Comparison of ENCODE assay signal across 8 cellular contexts in the genomic region with DNA sequence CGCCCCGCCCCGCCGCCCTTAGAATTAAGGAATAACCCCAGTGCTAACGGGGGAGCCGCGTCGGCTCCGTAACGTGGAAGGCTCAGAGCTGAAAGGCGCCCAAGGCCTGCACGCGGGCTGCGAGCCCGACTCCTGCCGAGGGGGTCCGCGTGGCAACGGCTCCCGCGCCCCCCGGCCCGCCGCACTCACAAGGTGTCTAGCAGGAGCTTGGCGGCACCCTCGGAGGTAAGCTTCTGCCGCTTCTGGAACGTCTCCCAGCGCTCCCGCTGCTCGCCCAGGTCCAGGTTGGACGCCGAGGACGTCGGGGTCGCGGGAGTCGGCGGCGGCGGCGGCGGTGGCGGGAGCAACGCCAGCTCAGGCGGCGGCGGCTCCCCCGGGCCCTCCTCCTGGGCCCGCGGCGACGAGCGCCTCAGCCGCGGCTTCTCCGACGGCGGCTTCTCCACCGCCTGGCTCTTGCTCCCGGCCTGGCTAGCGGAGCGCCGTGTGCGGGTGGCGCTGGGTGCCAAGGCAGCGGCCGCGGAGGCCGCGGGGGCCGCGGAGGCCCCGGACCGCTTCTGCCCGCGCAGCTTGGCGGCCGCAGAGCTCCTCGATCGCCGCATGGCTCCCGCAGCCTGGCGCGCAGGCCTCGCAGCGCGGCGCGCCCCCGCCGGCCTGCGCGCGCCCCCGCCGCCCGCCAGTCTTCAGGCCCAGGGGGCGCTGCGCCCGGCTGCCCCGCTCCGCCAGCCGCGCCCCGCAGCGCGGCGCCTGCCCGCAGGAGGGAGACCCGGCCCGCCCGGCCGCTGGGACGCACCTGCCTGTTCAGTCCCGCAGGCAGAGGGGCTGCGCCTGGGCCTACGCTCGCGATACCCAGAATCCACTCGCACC. TPM values are rescaled to one million over a fixed set of nuclear protein-coding genes. Genes with fewer than 3 reads are reported as not detected.
A peak's percentile ranks its signal among the peaks of the same experiment; 100 is the strongest.
DNase-seq lines count a peak whose midpoint lies in the region; ATAC-seq and TF ChIP-seq lines count a peak whose summit lies in the region.

A gene (minus strand): TSS at position 632 of the 864 bp plus-strand sequence. CDS start 33 bp downstream, at position 599.

- in situ Hi-C loops in GM13977 (cut with MboI; ENCODE audit: low pct_unique_long_range_greater_than_20kb, low sequenced_read_pairs, unreplicated experiment), result no loop called here

- POLR2A ChIA-PET in activated CD4-positive, alpha-beta T cell treated with anti-CD3 and anti-CD28 coated beads, Interleukin-2, amount 10 ng/mL, durations not matched to agents 7 days and 5 days (lab: Charles Lee), result no interaction called here

- ATAC-seq in HG02623 (IDR thresholded peaks at IDR 0.05; ENCODE audit: unreplicated experiment), result peak; percentile 62
- peak; percentile 66 for ATAC-seq in lung (ENCODE audit: insufficient read depth, low FRiP score)

- H3K27me3 Mint-ChIP-seq in activated CD4-positive, alpha-beta T cell treated with anti-CD3 and anti-CD28 coated beads, Interleukin-2, amount 10 ng/mL, durations not matched to agents 7 days and 5 days, result peaks cover under 1% of the 10 kb centered on the region
- peaks cover 60% of the 10 kb centered on the region for H3K27me3 Mint-ChIP-seq in dendritic cell treated with granulocyte-macrophage colony-stimulating factor and Interleukin-4, amounts not matched to agents 40 ng/mL and 50 ng/mL, for 4 days

- CTCF ChIA-PET in activated CD4-positive, alpha-beta T cell treated with anti-CD3 and anti-CD28 coated beads, Interleukin-2, amount 10 ng/mL, durations not matched to agents 7 days and 5 days (lab: Charles Lee), result interaction anchor here (0.5 to 3.6 kb wide), 7 partner anchors 9 to 127 kb away, joined by 3 to 27 read pairs (median 3); no protein-coding TSS in a partner anchor

- TF ChIP-seq CTCF in GM13977 (IDR thresholded peaks at IDR 0.05; ENCODE audit: extremely low read depth, insufficient read depth, missing control alignments), result peak; percentile 55
- TF ChIP-seq CTCF in lung (IDR thresholded peaks at IDR 0.05; ENCODE audit: control extremely low read depth, extremely low read depth), result no peak

- H3K27ac Mint-ChIP-seq in activated CD4-positive, alpha-beta T cell treated with anti-CD3 and anti-CD28 coated beads, Interleukin-2, amount 10 ng/mL, durations not matched to agents 7 days and 5 days, result peak within 1 kb of the TSS; percentile 87
- H3K27ac Mint-ChIP-seq in dendritic cell treated with granulocyte-macrophage colony-stimulating factor and Interleukin-4, amounts not matched to agents 40 ng/mL and 50 ng/mL, for 4 days, result no peak within 1 kb of the TSS

- intact Hi-C loops in dendritic cell treated with granulocyte-macrophage colony-stimulating factor and Interleukin-4, amounts not matched to agents 40 ng/mL and 50 ng/mL, for 4 days (cut with micrococcal nuclease), result no loop called here

- no peaks in the 10 kb centered on the region for H3K27me3 ChIP-seq in lung (ENCODE audit: control insufficient read depth, insufficient read depth)

- H3K4me1 ChIP-seq in lung (ENCODE audit: control insufficient read depth in 2 of 2, insufficient read depth in 2 of 2, low read length in 2 of 2), result peaks cover 0 to 6% of the 10 kb centered on the region in 2 donors

- peaks cover 23% of the 10 kb centered on the region for H3K4me1 Mint-ChIP-seq in activated CD4-positive, alpha-beta T cell treated with anti-CD3 and anti-CD28 coated beads, Interleukin-2, amount 10 ng/mL, durations not matched to agents 7 days and 5 days
- H3K4me1 Mint-ChIP-seq in dendritic cell treated with granulocyte-macrophage colony-stimulating factor and Interleukin-4, amounts not matched to agents 40 ng/mL and 50 ng/mL, for 4 days (ENCODE audit: low read depth), result peaks cover 20% of the 10 kb centered on the region

- no peaks in the 10 kb centered on the region for H3K9me3 Mint-ChIP-seq in activated CD4-positive, alpha-beta T cell treated with anti-CD3 and anti-CD28 coated beads, Interleukin-2, amount 10 ng/mL, durations not matched to agents 7 days and 5 days
- H3K9me3 Mint-ChIP-seq in dendritic cell treated with granulocyte-macrophage colony-stimulating factor and Interleukin-4, amounts not matched to agents 40 ng/mL and 50 ng/mL, for 4 days, result no peaks in the 10 kb centered on the region

- peak within 1 kb of the TSS; percentile 89 for H3K4me3 Mint-ChIP-seq in activated CD4-positive, alpha-beta T cell treated with anti-CD3 and anti-CD28 coated beads, Interleukin-2, amount 10 ng/mL, durations not matched to agents 7 days and 5 days
- peak within 1 kb of the TSS; percentile 71 for H3K4me3 Mint-ChIP-seq in dendritic cell treated with granulocyte-macrophage colony-stimulating factor and Interleukin-4, amounts not matched to agents 40 ng/mL and 50 ng/mL, for 4 days

- peaks cover 0 to 3% of the 10 kb centered on the region in 2 donors for H3K36me3 ChIP-seq in lung (ENCODE audit: control insufficient read depth in 2 of 2, insufficient read depth in 2 of 2, low read length in 2 of 2)

- peak within 1 kb of the TSS; percentile 28 for H3K4me3 ChIP-seq in lung

- H3K36me3 Mint-ChIP-seq in activated CD4-positive, alpha-beta T cell treated with anti-CD3 and anti-CD28 coated beads, Interleukin-2, amount 10 ng/mL, durations not matched to agents 7 days and 5 days (ENCODE audit: low read depth), result peaks cover 4% of the 10 kb centered on the region
- H3K36me3 Mint-ChIP-seq in dendritic cell treated with granulocyte-macrophage colony-stimulating factor and Interleukin-4, amounts not matched to agents 40 ng/mL and 50 ng/mL, for 4 days (ENCODE audit: low read depth), result no peaks in the 10 kb centered on the region

- H3K9me3 ChIP-seq in lung (ENCODE audit: control insufficient read depth in 2 of 2, insufficient read depth in 1 of 2, low read length in 1 of 2), result no peaks in the 10 kb centered on the region

- WGBS in lung, 2 donors, result 1% methylated on average over 73 to 121 of the region's 121 CpGs

- DNase-seq in GM13977 (ENCODE audit: low spot score), result peak; percentile 88
- peak; percentile 6 for DNase-seq in NCI-H2196 treated with DMSO at 0.1 percent for 48 hours (lab: John Stamatoyannopoulos, UW; ENCODE audit: unreplicated experiment)
- DNase-seq in activated CD4-positive, alpha-beta T cell treated with anti-CD3 and anti-CD28 coated beads, Interleukin-2, amount 10 ng/mL, durations not matched to agents 7 days and 5 days, result peak; percentile 59
- peak; percentile 40 for DNase-seq in lung (ENCODE audit: low spot score)
- peak; percentile 24 for DNase-seq in stimulated activated CD8-positive, alpha-beta memory T cell treated with anti-CD3 and anti-CD28 coated beads, Interleukin-12 subunit alpha, Interleukin-12 subunit beta, amount 100 ng/mL, for 1 hour (ENCODE audit: low read depth)
- DNase-seq in kidney glomerular epithelial cell (lab: John Stamatoyannopoulos, UW), result no peak

- peak within 1 kb of the TSS in 1 of 2 donors; percentile 19 for H3K27ac ChIP-seq in lung (ENCODE audit: low read depth in 1 of 2, low read length in 1 of 2)

RNA-seq across cellular contexts. Expression of the gene that starts here (rescaled TPM):
- 10 to 100 TPM; 16.6 to 21.1 TPM for total RNA-seq in activated CD4-positive, alpha-beta T cell treated with anti-CD3 and anti-CD28 coated beads, Interleukin-2, amount 10 ng/mL, durations not matched to agents 7 days and 5 days
- total RNA-seq in lung, result 10 to 100 TPM; 13.9 to 16.8 TPM
- polyA plus RNA-seq in lung, result 10 to 100 TPM; 10.1 to 15.1 TPM
